Comparison of ENCODE assay signal across 24 cellular contexts in the genomic region with DNA sequence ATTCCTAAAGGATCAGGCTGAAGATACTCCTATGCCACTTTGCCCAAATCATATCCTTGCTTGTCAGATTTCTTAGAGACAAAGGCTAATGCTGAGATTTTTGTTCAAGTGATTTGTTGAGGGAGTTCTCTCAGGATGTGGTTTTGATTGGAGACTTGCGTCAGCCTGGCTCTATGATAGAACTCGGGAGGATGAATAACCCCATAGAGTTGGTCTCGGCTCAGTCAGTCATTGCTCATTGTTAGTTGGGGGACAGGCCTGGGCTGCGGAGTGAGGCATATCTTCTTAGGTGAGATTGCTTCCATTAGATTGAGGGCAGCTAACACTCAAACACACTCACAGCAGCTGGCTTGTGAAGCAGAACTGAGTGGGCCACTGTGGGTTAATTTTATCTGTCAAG.
DNase-seq lines count a peak whose midpoint lies in the region; ATAC-seq lines count a peak whose summit lies in the region.
"Had no signal": no experiment of that assay in that cellular context is flagged by ENCODE, and none has a peak within 500 bp of the region (broad histone marks: within the 10 kb centered on the region; RNA-seq: fewer than 3 reads in every experiment).

No MANE protein-coding gene starts in this region.

- no peak overlapping the region for H3K27ac ChIP-seq in substantia nigra (ENCODE audit: low read depth, low read length, poor library complexity, severe bottlenecking)
- H3K27ac ChIP-seq: body of pancreas, skin epidermis, stomach, upper lobe of right lung, WERI-Rb-1 had no signal

- intact Hi-C loops in activated CD4-positive, alpha-beta memory T cell treated with anti-CD3 and anti-CD28 coated beads for 36 hours (cut with micrococcal nuclease) = no loop called here

- H3K36me3 Mint-ChIP-seq in activated CD4-positive, alpha-beta memory T cell treated with anti-CD3 and anti-CD28 coated beads for 36 hours = no peaks in the 10 kb centered on the region
- H3K36me3 Mint-ChIP-seq in activated CD4-positive, alpha-beta memory T cell treated with anti-CD3 and anti-CD28 coated beads, Interleukin-2, amount 10 ng/mL, durations not matched to agents 7 days and 5 days (ENCODE audit: low read depth) = no peaks in the 10 kb centered on the region
- H3K36me3 Mint-ChIP-seq: activated naive CD8-positive, alpha-beta T cell treated with anti-CD3 and anti-CD28 coated beads, Interleukin-2, amount 10 ng/mL, durations not matched to agents 7 days and 5 days had no signal

- CTCF ChIA-PET in activated CD4-positive, alpha-beta memory T cell treated with anti-CD3 and anti-CD28 coated beads for 36 hours (lab: Charles Lee) = no interaction called here
- CTCF ChIA-PET in activated CD4-positive, alpha-beta memory T cell treated with anti-CD3 and anti-CD28 coated beads, Interleukin-2, amount 10 ng/mL, durations not matched to agents 7 days and 5 days (lab: Charles Lee) = no interaction called here

- peaks cover 8% of the 10 kb centered on the region for H3K27me3 Mint-ChIP-seq in activated CD4-positive, alpha-beta memory T cell treated with anti-CD3 and anti-CD28 coated beads for 36 hours
- H3K27me3 Mint-ChIP-seq in activated CD4-positive, alpha-beta memory T cell treated with anti-CD3 and anti-CD28 coated beads, Interleukin-2, amount 10 ng/mL, durations not matched to agents 7 days and 5 days = peaks cover 20% of the 10 kb centered on the region

- no peak overlapping the region for H3K27ac Mint-ChIP-seq in activated CD4-positive, alpha-beta memory T cell treated with anti-CD3 and anti-CD28 coated beads for 36 hours
- no peak overlapping the region for H3K27ac Mint-ChIP-seq in activated CD4-positive, alpha-beta memory T cell treated with anti-CD3 and anti-CD28 coated beads, Interleukin-2, amount 10 ng/mL, durations not matched to agents 7 days and 5 days
- H3K27ac Mint-ChIP-seq: activated naive CD8-positive, alpha-beta T cell treated with anti-CD3 and anti-CD28 coated beads, Interleukin-2, amount 10 ng/mL, durations not matched to agents 7 days and 5 days; activated T-helper 1 cell treated with anti-CD3 and anti-CD28 coated beads, Interleukin-12 subunit alpha, Interleukin-12 subunit beta, Interleukin-2, Interleukin-4 antibody, amounts not matched to agents 30 ng/mL and 10 ng/mL and 1 ng/mL, durations not matched to agents 14 hours and 24 hours and 36 hours had no signal

- no peaks in the 10 kb centered on the region for H3K4me1 Mint-ChIP-seq in activated CD4-positive, alpha-beta memory T cell treated with anti-CD3 and anti-CD28 coated beads for 36 hours (ENCODE audit: low read depth)
- H3K4me1 Mint-ChIP-seq in activated CD4-positive, alpha-beta memory T cell treated with anti-CD3 and anti-CD28 coated beads, Interleukin-2, amount 10 ng/mL, durations not matched to agents 7 days and 5 days = no peaks in the 10 kb centered on the region

- POLR2A ChIA-PET in activated CD4-positive, alpha-beta memory T cell treated with anti-CD3 and anti-CD28 coated beads for 36 hours (lab: Charles Lee) = no interaction called here
- POLR2A ChIA-PET in activated CD4-positive, alpha-beta memory T cell treated with anti-CD3 and anti-CD28 coated beads, Interleukin-2, amount 10 ng/mL, durations not matched to agents 7 days and 5 days (lab: Charles Lee) = no interaction called here

- no peak for ATAC-seq in GM21390 (IDR thresholded peaks at IDR 0.05; ENCODE audit: unreplicated experiment)
- ATAC-seq: body of pancreas, esophagus mucosa, upper lobe of right lung had no signal

- H3K9me3 Mint-ChIP-seq in activated CD4-positive, alpha-beta memory T cell treated with anti-CD3 and anti-CD28 coated beads for 36 hours = no peaks in the 10 kb centered on the region
- H3K9me3 Mint-ChIP-seq in activated CD4-positive, alpha-beta memory T cell treated with anti-CD3 and anti-CD28 coated beads, Interleukin-2, amount 10 ng/mL, durations not matched to agents 7 days and 5 days = no peaks in the 10 kb centered on the region
- H3K9me3 Mint-ChIP-seq: activated naive CD8-positive, alpha-beta T cell treated with anti-CD3 and anti-CD28 coated beads, Interleukin-2, amount 10 ng/mL, durations not matched to agents 7 days and 5 days; activated T-helper 1 cell treated with anti-CD3 and anti-CD28 coated beads, Interleukin-12 subunit alpha, Interleukin-12 subunit beta, Interleukin-2, Interleukin-4 antibody, amounts not matched to agents 30 ng/mL and 10 ng/mL and 1 ng/mL, durations not matched to agents 14 hours and 24 hours and 36 hours had no signal

- H3K4me3 Mint-ChIP-seq in activated CD4-positive, alpha-beta memory T cell treated with anti-CD3 and anti-CD28 coated beads for 36 hours = no peak overlapping the region
- no peak overlapping the region for H3K4me3 Mint-ChIP-seq in activated CD4-positive, alpha-beta memory T cell treated with anti-CD3 and anti-CD28 coated beads, Interleukin-2, amount 10 ng/mL, durations not matched to agents 7 days and 5 days
- H3K4me3 Mint-ChIP-seq: activated naive CD8-positive, alpha-beta T cell treated with anti-CD3 and anti-CD28 coated beads, Interleukin-2, amount 10 ng/mL, durations not matched to agents 7 days and 5 days; activated T-helper 1 cell treated with anti-CD3 and anti-CD28 coated beads, Interleukin-12 subunit alpha, Interleukin-12 subunit beta, Interleukin-2, Interleukin-4 antibody, amounts not matched to agents 30 ng/mL and 10 ng/mL and 1 ng/mL, durations not matched to agents 14 hours and 24 hours and 36 hours had no signal

- peak; percentile 22 for DNase-seq in activated CD4-positive, alpha-beta memory T cell treated with anti-CD3 and anti-CD28 coated beads for 36 hours
- DNase-seq in activated CD4-positive, alpha-beta memory T cell treated with anti-CD3 and anti-CD28 coated beads, Interleukin-2, amount 10 ng/mL, durations not matched to agents 7 days and 5 days = no peak
- DNase-seq in HT1080 (ENCODE audit: low read depth) (peak; percentile 94), amniotic epithelial cell (ENCODE audit: low read depth) (peak; percentile 67), NCI-H146 treated with DMSO at 0.1 percent for 48 hours (lab: John Stamatoyannopoulos, UW; ENCODE audit: unreplicated experiment) (no peak), substantia nigra (lab: John Stamatoyannopoulos, UW) (no peak)
- peak; percentile 25 for DNase-seq in stimulated activated CD8-positive, alpha-beta memory T cell treated with anti-CD3 and anti-CD28 coated beads, Interleukin-4, amount 100 ng/mL, for 48 hours
- DNase-seq: activated naive CD8-positive, alpha-beta T cell treated with anti-CD3 and anti-CD28 coated beads, Interleukin-2, amount 10 ng/mL, durations not matched to agents 7 days and 5 days; body of pancreas; C1 segment of cervical spinal cord; effector CD8-positive, alpha-beta T cell; kidney glomerular epithelial cell; NCI-H1417 treated with DMSO at 0.1 percent for 48 hours; NCI-H524 treated with DMSO at 0.1 percent for 48 hours; RPMI8226; SK-N-SH; stimulated activated CD4-positive, alpha-beta T cell treated with anti-CD3 and anti-CD28 coated beads, Interleukin-2, amount 100 ng/mL, for 48 hours; stomach; upper lobe of right lung; WERI-Rb-1 had no signal

Comparison
In these comparisons a context has a peak if more than half of its experiments do, and no peak if none do; other contexts are left out.
1. DNase-seq: peak in activated CD4-positive, alpha-beta memory T cell treated with anti-CD3 and anti-CD28 coated beads for 36 hours (single experiment), HT1080 (single experiment), amniotic epithelial cell (single experiment) and stimulated activated CD8-positive, alpha-beta memory T cell treated with anti-CD3 and anti-CD28 coated beads, Interleukin-4, amount 100 ng/mL, for 48 hours (single experiment); none in activated CD4-positive, alpha-beta memory T cell treated with anti-CD3 and anti-CD28 coated beads, Interleukin-2, amount 10 ng/mL, durations not matched to agents 7 days and 5 days (single experiment), NCI-H146 treated with DMSO at 0.1 percent for 48 hours (single experiment) and substantia nigra (0 of 49).